Comparison of ENCODE assay signal across 14 cellular contexts in the genomic region with DNA sequence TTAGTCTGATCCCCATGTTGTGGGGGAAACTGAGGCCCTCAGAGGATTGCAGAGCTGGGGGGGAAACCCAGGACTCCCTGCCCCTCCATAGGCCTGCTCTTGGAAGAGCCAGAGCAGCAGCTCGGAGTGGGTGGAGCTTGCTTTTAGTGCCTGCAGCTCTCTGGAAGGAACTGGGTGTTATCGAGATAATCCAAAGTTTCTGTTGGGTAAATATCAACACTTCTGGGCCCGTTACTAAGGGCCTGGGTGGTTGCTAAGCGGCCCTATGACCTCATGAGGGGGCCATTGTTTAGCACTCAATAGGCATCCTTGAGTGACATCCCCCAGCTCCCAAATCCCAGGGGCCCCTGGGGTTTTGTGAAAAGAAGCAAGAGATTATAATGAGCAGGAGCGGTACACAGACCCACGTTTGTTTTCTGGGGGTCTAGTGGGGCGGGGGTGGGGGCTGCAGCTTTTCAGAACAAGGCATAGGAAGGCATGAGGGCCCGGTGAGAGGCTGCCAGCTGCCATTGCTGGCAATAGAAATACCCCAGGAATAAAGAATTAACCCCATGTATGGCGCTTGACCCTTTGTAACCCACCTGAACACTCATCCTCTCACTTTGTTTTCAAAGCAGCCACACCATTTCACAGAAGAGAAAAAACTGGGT. TPM values are rescaled to one million over a fixed set of nuclear protein-coding genes. Genes with fewer than 3 reads are reported as not detected.
DNase-seq lines count a peak whose midpoint lies in the region; ATAC-seq and TF ChIP-seq lines count a peak whose summit lies in the region.
"Had no signal": no experiment of that assay in that cellular context is flagged by ENCODE, and none has a peak within 500 bp of the region (broad histone marks: within the 10 kb centered on the region; RNA-seq: fewer than 3 reads in every experiment).

No MANE protein-coding gene starts in this region.

- H3K4me3 Mint-ChIP-seq in central memory CD8-positive, alpha-beta T cell, result no peak overlapping the region
- H3K4me3 Mint-ChIP-seq in T-helper 2 cell treated with Interferon-gamma antibody and Interleukin-4, amounts not matched to agents 5 μg/mL and 100 μg/mL, for 36 hours, result no peak overlapping the region

- H3K9me3 Mint-ChIP-seq in central memory CD8-positive, alpha-beta T cell, result no peaks in the 10 kb centered on the region
- no peaks in the 10 kb centered on the region for H3K9me3 Mint-ChIP-seq in T-helper 2 cell treated with Interferon-gamma antibody and Interleukin-4, amounts not matched to agents 5 μg/mL and 100 μg/mL, for 36 hours
- H3K9me3 Mint-ChIP-seq: naive B cell had no signal

- peak overlapping the region; percentile 58 for H3K27ac Mint-ChIP-seq in central memory CD8-positive, alpha-beta T cell (ENCODE audit: low read depth)
- no peak overlapping the region for H3K27ac Mint-ChIP-seq in T-helper 2 cell treated with Interferon-gamma antibody and Interleukin-4, amounts not matched to agents 5 μg/mL and 100 μg/mL, for 36 hours

- no peak for ATAC-seq in central memory CD8-positive, alpha-beta T cell (replicated peaks; ENCODE audit: extremely low read depth, poor library complexity, severe bottlenecking)
- no peak for ATAC-seq in GM21576 (IDR thresholded peaks at IDR 0.05; ENCODE audit: unreplicated experiment)

- no peaks in the 10 kb centered on the region for H3K36me3 ChIP-seq in BLaER1 treated with 17β-estradiol and CSF1 and Interleukin-3, amounts not matched to agents 10 nM and 100 nM
- H3K36me3 ChIP-seq: colonic mucosa had no signal

- no peak overlapping the region for H3K4me3 ChIP-seq in BLaER1 treated with 17β-estradiol and CSF1 and Interleukin-3, amounts not matched to agents 10 nM and 100 nM
- no peak overlapping the region for H3K4me3 ChIP-seq in NB4 (ENCODE audit: low read depth, low read length)
- H3K4me3 ChIP-seq: colonic mucosa had no signal

- no peaks in the 10 kb centered on the region for H3K36me3 Mint-ChIP-seq in central memory CD8-positive, alpha-beta T cell (ENCODE audit: insufficient read depth)
- no peaks in the 10 kb centered on the region for H3K36me3 Mint-ChIP-seq in T-helper 2 cell treated with Interferon-gamma antibody and Interleukin-4, amounts not matched to agents 5 μg/mL and 100 μg/mL, for 36 hours (ENCODE audit: low read depth)
- H3K36me3 Mint-ChIP-seq: naive B cell had no signal

- no peaks in the 10 kb centered on the region for H3K9me3 ChIP-seq in BLaER1 treated with 17β-estradiol and CSF1 and Interleukin-3, amounts not matched to agents 10 nM and 100 nM (replicated peaks in 1 of 11)
- H3K9me3 ChIP-seq: colonic mucosa had no signal

- peak overlapping the region in 9 of 11 experiments; percentile 36 to 84 (median 76); a peak in 13 of 22 replicates for H3K27ac ChIP-seq in BLaER1 treated with 17β-estradiol and CSF1 and Interleukin-3, amounts not matched to agents 10 nM and 100 nM
- H3K27ac ChIP-seq: C4-2B, colonic mucosa had no signal

- peaks cover 0 to 10% (median 0%) of the 10 kb centered on the region in 11 experiments; a peak in 1 of 22 replicates for H4K20me1 ChIP-seq in BLaER1 treated with 17β-estradiol and CSF1 and Interleukin-3, amounts not matched to agents 10 nM and 100 nM

- H3K9ac ChIP-seq in BLaER1 treated with 17β-estradiol and CSF1 and Interleukin-3, amounts not matched to agents 10 nM and 100 nM, result peak overlapping the region in 3 of 11 experiments; percentile 14 to 16 (median 15); a peak in 1 of 22 replicates

- H3K4me1 Mint-ChIP-seq in central memory CD8-positive, alpha-beta T cell, result peaks cover 43% of the 10 kb centered on the region
- H3K4me1 Mint-ChIP-seq in T-helper 2 cell treated with Interferon-gamma antibody and Interleukin-4, amounts not matched to agents 5 μg/mL and 100 μg/mL, for 36 hours (ENCODE audit: low read depth), result peaks cover 40% of the 10 kb centered on the region

- H3K4me2 ChIP-seq in BLaER1 treated with 17β-estradiol and CSF1 and Interleukin-3, amounts not matched to agents 10 nM and 100 nM, result peak overlapping the region; percentile 79 to 93 (median 88)

- peaks cover 78 to 100% (median 97%) of the 10 kb centered on the region in 10 experiments for H3K4me1 ChIP-seq in BLaER1 treated with 17β-estradiol and CSF1 and Interleukin-3, amounts not matched to agents 10 nM and 100 nM
- H3K4me1 ChIP-seq: colonic mucosa had no signal

- H3K27me3 ChIP-seq in BLaER1 treated with 17β-estradiol and CSF1 and Interleukin-3, amounts not matched to agents 10 nM and 100 nM, result no peaks in the 10 kb centered on the region
- H3K27me3 ChIP-seq: colonic mucosa had no signal

- H3K27me3 Mint-ChIP-seq in central memory CD8-positive, alpha-beta T cell, result no peaks in the 10 kb centered on the region
- peaks cover 2% of the 10 kb centered on the region for H3K27me3 Mint-ChIP-seq in T-helper 2 cell treated with Interferon-gamma antibody and Interleukin-4, amounts not matched to agents 5 μg/mL and 100 μg/mL, for 36 hours (ENCODE audit: low read depth)

- DNase-seq in NB4 (ENCODE audit: low read depth) (peak; percentile 38), mesenteric fat pad (ENCODE audit: low spot score) (peak; percentile 41), SKM-1 (lab: John Stamatoyannopoulos, UW; ENCODE audit: unreplicated experiment) (no peak)
- no peak for DNase-seq in central memory CD8-positive, alpha-beta T cell (ENCODE audit: low spot score in 2 of 2)
- DNase-seq in T-helper 2 cell treated with Interferon-gamma antibody and Interleukin-4, amounts not matched to agents 5 μg/mL and 100 μg/mL, for 36 hours (ENCODE audit: low spot score), result no peak
- DNase-seq in effector CD4-positive, alpha-beta T cell, result no peak
- DNase-seq: activated naive CD4-positive, alpha-beta T cell; colonic mucosa; naive B cell; NCI-H1048; stimulated activated naive CD4-positive, alpha-beta T cell treated with Interleukin-2 at 50 U/mL for 16 hours had no signal

- no peak for TF ChIP-seq CTCF in NB4 (IDR thresholded peaks at IDR 0.05; ENCODE audit: low read depth, low read length)

- TF ChIP-seq POLR2A in NB4 (IDR thresholded peaks at IDR 0.05; ENCODE audit: extremely low read depth, insufficient read length), result no peak

RNA-seq across cellular contexts. Expression of a gene that starts 48.3 kb away (rescaled TPM):
- 0.16 TPM for total RNA-seq in mesenteric fat pad

Comparison
In these comparisons a context has a peak if more than half of its experiments do, and no peak if none do; other contexts are left out.
1. DNase-seq: peak in NB4 (single experiment) and mesenteric fat pad (single experiment); none in central memory CD8-positive, alpha-beta T cell (0 of 2), T-helper 2 cell treated with Interferon-gamma antibody and Interleukin-4, amounts not matched to agents 5 μg/mL and 100 μg/mL, for 36 hours (single experiment), SKM-1 (single experiment) and effector CD4-positive, alpha-beta T cell (single experiment).